In the genomic region with DNA sequence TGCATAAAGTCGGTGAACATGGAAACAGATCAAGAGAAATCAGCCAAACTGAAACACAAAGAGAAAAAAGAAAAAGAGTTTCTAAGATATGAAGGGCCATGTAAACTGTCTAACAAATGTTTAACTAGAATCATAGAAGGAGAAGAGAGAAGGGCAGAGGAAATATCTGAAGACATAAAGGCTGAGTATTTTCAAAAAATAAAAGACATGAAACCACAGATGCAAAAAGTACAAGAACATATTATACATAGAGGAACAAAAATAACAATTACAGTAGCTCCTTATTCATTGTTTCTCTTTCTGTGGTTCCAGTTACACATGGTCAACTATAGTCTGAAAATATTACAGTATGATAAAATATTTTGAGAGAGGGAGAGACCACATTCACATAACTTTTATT, we compare ENCODE assay signal across 29 cellular contexts.
"Had no signal": no experiment of that assay in that cellular context is flagged by ENCODE, and none has a peak within 500 bp of the region (broad histone marks: within the 10 kb centered on the region; RNA-seq: fewer than 3 reads in every experiment).

No MANE protein-coding gene starts in this region.

- ATAC-seq: stimulated activated effector memory CD8-positive, alpha-beta T cell treated with anti-CD3 and anti-CD28 coated beads, Interleukin-12 subunit alpha, Interleukin-12 subunit beta, amount 100 ng/mL, for 72 hours; stimulated activated memory B cell treated with anti-CD40 and anti-IgM and Interleukin-4, amounts not matched to agents 10 μg/mL and 1 μg/mL and 100 μg/mL, for 72 hours; stimulated activated naive B cell treated with anti-CD40 and anti-IgM and Interleukin-4, amounts not matched to agents 10 μg/mL and 1 μg/mL and 100 μg/mL, for 72 hours; stimulated activated naive CD8-positive, alpha-beta T cell treated with anti-CD3 and anti-CD28 coated beads, Interleukin-15, amount 100 ng/mL, for 72 hours; stimulated activated naive CD8-positive, alpha-beta T cell treated with anti-CD3 and anti-CD28 coated beads, Interleukin-15, Interleukin-2, amounts not matched to agents 100 U/mL and 50 U/mL, for 24 hours; upper lobe of right lung had no signal

- FAIRE-seq: urothelium cell line had no signal

- DNase-seq: stimulated activated CD4-positive, alpha-beta T cell treated with anti-CD3 and anti-CD28 coated beads, Interleukin-2, amount 100 ng/mL, for 48 hours; stimulated activated CD4-positive, alpha-beta T cell treated with anti-CD3 and anti-CD28 coated beads, Interleukin-4, amount 100 ng/mL, for 1 hour; stimulated activated CD4-positive, alpha-beta T cell treated with anti-CD3 and anti-CD28 coated beads, Interleukin-4, amount 100 ng/mL, for 24 hours; stimulated activated CD4-positive, alpha-beta T cell treated with anti-CD3 and anti-CD28 coated beads, Interleukin-4, amount 100 ng/mL, for 4 hours; stimulated activated CD8-positive, alpha-beta memory T cell treated with anti-CD3 and anti-CD28 coated beads, Interleukin-4, amount 100 ng/mL, for 48 hours; stimulated activated naive B cell treated with anti-CD40 and anti-IgM and Interleukin-4, amounts not matched to agents 10 μg/mL and 1 μg/mL and 100 μg/mL, for 72 hours; stimulated activated naive CD4-positive, alpha-beta T cell; stimulated activated naive CD4-positive, alpha-beta T cell treated with Interleukin-2 at 50 U/mL for 16 hours; stimulated activated naive CD8-positive, alpha-beta T cell treated with anti-CD3 and anti-CD28 coated beads, Interleukin-15, amount 100 ng/mL, for 72 hours; stimulated activated naive CD8-positive, alpha-beta T cell treated with anti-CD3 and anti-CD28 coated beads, Interleukin-15, Interleukin-2, amounts not matched to agents 100 U/mL and 50 U/mL, for 24 hours; stomach; substantia nigra; testis; thyroid gland; tibial artery; transverse colon; trophoblast cell; upper lobe of left lung; upper lobe of right lung; uterus had no signal

- H3K36me3 Mint-ChIP-seq: stimulated activated effector memory CD8-positive, alpha-beta T cell treated with anti-CD3 and anti-CD28 coated beads, Interleukin-12 subunit alpha, Interleukin-12 subunit beta, amount 100 ng/mL, for 72 hours had no signal

- H3K4me1 Mint-ChIP-seq: stimulated activated effector memory CD8-positive, alpha-beta T cell treated with anti-CD3 and anti-CD28 coated beads, Interleukin-12 subunit alpha, Interleukin-12 subunit beta, amount 100 ng/mL, for 72 hours; stimulated activated memory B cell treated with anti-CD40 and anti-IgM and Interleukin-4, amounts not matched to agents 10 μg/mL and 1 μg/mL and 100 μg/mL, for 72 hours; stimulated activated naive B cell treated with anti-CD40 and anti-IgM and Interleukin-4, amounts not matched to agents 10 μg/mL and 1 μg/mL and 100 μg/mL, for 72 hours; stimulated activated naive CD8-positive, alpha-beta T cell treated with anti-CD3 and anti-CD28 coated beads, Interleukin-15, amount 100 ng/mL, for 72 hours had no signal

- H3K4me1 ChIP-seq: stomach, suprapubic skin, testis, tibial artery, tibial nerve, transverse colon, upper lobe of left lung, upper lobe of right lung, uterus, vagina had no signal

- H3K4me3 ChIP-seq: stomach, suprapubic skin, testis, thoracic aorta, thyroid gland, tibial artery, tibial nerve, transverse colon, upper lobe of left lung, upper lobe of right lung, uterus, vagina had no signal

- H3K27me3 ChIP-seq: stomach, suprapubic skin, testis, thyroid gland, tibial artery, tibial nerve, transverse colon, upper lobe of left lung, upper lobe of right lung, uterus, vagina had no signal

- H3K36me3 ChIP-seq: suprapubic skin, thyroid gland, transverse colon, upper lobe of left lung, upper lobe of right lung, uterus, vagina had no signal

- H3K27ac Mint-ChIP-seq: stimulated activated effector memory CD8-positive, alpha-beta T cell treated with anti-CD3 and anti-CD28 coated beads, Interleukin-12 subunit alpha, Interleukin-12 subunit beta, amount 100 ng/mL, for 72 hours; stimulated activated memory B cell treated with anti-CD40 and anti-IgM and Interleukin-4, amounts not matched to agents 10 μg/mL and 1 μg/mL and 100 μg/mL, for 72 hours; stimulated activated naive B cell treated with anti-CD40 and anti-IgM and Interleukin-4, amounts not matched to agents 10 μg/mL and 1 μg/mL and 100 μg/mL, for 72 hours; stimulated activated naive CD8-positive, alpha-beta T cell treated with anti-CD3 and anti-CD28 coated beads, Interleukin-15, Interleukin-2, amounts not matched to agents 100 ng/mL and 50 ng/mL, for 24 hours; type B pancreatic cell had no signal

- H3K27me3 Mint-ChIP-seq: stimulated activated memory B cell treated with anti-CD40 and anti-IgM and Interleukin-4, amounts not matched to agents 10 μg/mL and 1 μg/mL and 100 μg/mL, for 72 hours; stimulated activated naive B cell treated with anti-CD40 and anti-IgM and Interleukin-4, amounts not matched to agents 10 μg/mL and 1 μg/mL and 100 μg/mL, for 72 hours; stimulated activated naive CD8-positive, alpha-beta T cell treated with anti-CD3 and anti-CD28 coated beads, Interleukin-15, amount 100 ng/mL, for 72 hours; stimulated activated naive CD8-positive, alpha-beta T cell treated with anti-CD3 and anti-CD28 coated beads, Interleukin-15, Interleukin-2, amounts not matched to agents 100 ng/mL and 50 ng/mL, for 24 hours; type B pancreatic cell had no signal

- H3K9me3 ChIP-seq: suprapubic skin, testis, thyroid gland, uterus, vagina had no signal

- H3K4me3 Mint-ChIP-seq: stimulated activated effector memory CD8-positive, alpha-beta T cell treated with anti-CD3 and anti-CD28 coated beads, Interleukin-12 subunit alpha, Interleukin-12 subunit beta, amount 100 ng/mL, for 72 hours; stimulated activated memory B cell treated with anti-CD40 and anti-IgM and Interleukin-4, amounts not matched to agents 10 μg/mL and 1 μg/mL and 100 μg/mL, for 72 hours; stimulated activated naive B cell treated with anti-CD40 and anti-IgM and Interleukin-4, amounts not matched to agents 10 μg/mL and 1 μg/mL and 100 μg/mL, for 72 hours; stimulated activated naive CD8-positive, alpha-beta T cell treated with anti-CD3 and anti-CD28 coated beads, Interleukin-15, amount 100 ng/mL, for 72 hours; stimulated activated naive CD8-positive, alpha-beta T cell treated with anti-CD3 and anti-CD28 coated beads, Interleukin-15, Interleukin-2, amounts not matched to agents 100 ng/mL and 50 ng/mL, for 24 hours; type B pancreatic cell had no signal

- H3K27ac ChIP-seq: stomach, suprapubic skin, testis, thoracic aorta, thyroid gland, tibial artery, tibial nerve, transverse colon, upper lobe of left lung, upper lobe of right lung, uterus, vagina had no signal
